Comparison of ENCODE assay signal across 12 cellular contexts in the genomic region with DNA sequence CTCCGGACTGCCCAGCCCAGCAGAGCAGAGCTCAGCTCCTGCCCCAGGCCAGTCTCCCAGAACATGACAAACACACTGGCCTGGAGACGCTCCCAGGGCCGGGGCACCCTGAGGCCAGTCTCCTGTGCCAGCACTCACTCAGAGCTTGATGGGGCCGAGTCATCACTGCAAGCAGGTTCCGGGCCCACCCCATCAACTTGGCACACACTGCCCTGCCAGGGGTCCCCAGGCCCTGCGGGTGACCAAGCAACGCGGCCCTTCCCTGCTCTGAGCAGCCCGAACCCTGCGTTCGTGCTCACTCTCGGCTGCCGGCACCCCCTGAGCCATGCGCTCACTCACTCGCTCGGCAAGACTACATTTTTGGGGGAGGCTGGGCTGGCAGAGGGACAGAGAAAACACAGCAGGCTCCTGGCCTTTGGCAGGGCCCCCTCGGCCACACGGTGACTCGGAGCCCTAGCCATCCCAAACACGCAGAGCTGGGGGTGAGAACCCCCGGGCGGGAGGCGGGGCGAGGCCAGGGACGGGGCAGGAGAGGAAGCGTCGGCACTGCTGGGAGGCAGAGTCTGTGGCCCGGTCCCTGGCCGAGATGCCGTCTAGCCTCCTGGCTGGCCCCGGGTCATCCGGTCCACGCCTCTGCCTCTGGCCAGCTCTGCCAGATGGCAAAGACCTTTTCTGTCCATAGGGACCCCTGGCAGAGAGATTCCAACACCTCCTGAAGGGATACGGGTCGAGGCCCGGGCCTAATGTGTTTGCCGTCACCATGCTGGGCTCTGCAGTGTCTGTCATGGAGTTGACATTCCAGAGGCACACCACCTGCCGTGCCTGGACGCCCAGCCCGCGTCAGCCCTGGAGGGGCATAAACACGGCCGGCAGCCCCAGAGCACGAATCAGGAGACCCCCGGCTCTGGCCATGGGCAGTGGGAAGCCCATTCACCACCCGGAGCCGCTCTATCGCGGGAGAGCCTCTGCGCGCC.
DNase-seq lines count a peak whose midpoint lies in the region; ATAC-seq and TF ChIP-seq lines count a peak whose summit lies in the region.
"Had no signal": no experiment of that assay in that cellular context is flagged by ENCODE, and none has a peak within 500 bp of the region (broad histone marks: within the 10 kb centered on the region; RNA-seq: fewer than 3 reads in every experiment).

No MANE protein-coding gene starts in this region.

- H3K18ac ChIP-seq in trophoblast cell (ENCODE audit: low read length): peak overlapping the region; percentile 67

- peak overlapping the region; percentile 5 for H3K4ac ChIP-seq in trophoblast cell (ENCODE audit: low read depth, low read length)

- in situ Hi-C loops in Caki2 (cut with HindIII; ENCODE audit: low pct_unique_long_range_greater_than_20kb, low sequenced_read_pairs): loop anchor here (25.0 kb wide), 1 partner anchor 94 kb away; the partner anchor contains the start of gene TPRG1L

- H3K4me2 ChIP-seq in trophoblast cell (ENCODE audit: low read length): no peak overlapping the region

- DNase-seq in Caki2 (ENCODE audit: low read depth) (peak; percentile 54), SW480 (ENCODE audit: low spot score) (peak; percentile 46), foreskin keratinocyte (peak in 1 of 2 donors; percentile 34), trophoblast cell (peak; percentile 97 to 98), left lobe of liver (ENCODE audit: low spot score) (no peak), NCI-H510A treated with DMSO at 0.1 percent for 48 hours (lab: John Stamatoyannopoulos, UW) (no peak), NCI-H128 (lab: John Stamatoyannopoulos, UW; ENCODE audit: unreplicated experiment) (no peak)
- DNase-seq: DMS153; SHP77 treated with DMSO at 0.1 percent for 48 hours; stimulated activated CD4-positive, alpha-beta T cell treated with anti-CD3 and anti-CD28 coated beads, Interleukin-2, amount 100 ng/mL, for 48 hours had no signal

- H3K4me1 ChIP-seq in foreskin keratinocyte (no peaks in the 10 kb centered on the region), trophoblast cell (ENCODE audit: control insufficient read depth in 1 of 2, insufficient read depth in 2 of 2, low read length in 2 of 2) (peaks cover 54% of the 10 kb centered on the region in 2 experiments)

- H3K23ac ChIP-seq in trophoblast cell (ENCODE audit: low read length): no peak overlapping the region

- peak overlapping the region; percentile 82 for H4K91ac ChIP-seq in trophoblast cell (ENCODE audit: low read depth, low read length)

- ATAC-seq in foreskin keratinocyte (peak; percentile 54), left lobe of liver (no peak), HG03175 (IDR thresholded peaks at IDR 0.05; ENCODE audit: unreplicated experiment) (no peak)

- H2BK12ac ChIP-seq in trophoblast cell (ENCODE audit: low read length): peak overlapping the region; percentile 53

- H3K79me2 ChIP-seq in trophoblast cell (ENCODE audit: control insufficient read depth, insufficient read depth, low read length, poor library complexity): peaks cover 2% of the 10 kb centered on the region

- WGBS in trophoblast cell (ENCODE audit: extremely low coverage, insufficient coverage, insufficient read length): no CpG with 5 or more reads among the region's 51 CpGs

- no peaks in the 10 kb centered on the region for H3K36me3 ChIP-seq in trophoblast cell (ENCODE audit: control insufficient read depth in 1 of 2, insufficient read depth in 2 of 2, low read length in 2 of 2)

- peak overlapping the region; percentile 50 for H2BK120ac ChIP-seq in trophoblast cell (ENCODE audit: insufficient read depth, low read length, poor library complexity)

- H3K79me1 ChIP-seq in trophoblast cell (ENCODE audit: low read length): peaks cover 32% of the 10 kb centered on the region

- peak overlapping the region; percentile 44 for H4K8ac ChIP-seq in trophoblast cell (ENCODE audit: low read depth, low read length)

- H2AK5ac ChIP-seq in trophoblast cell (ENCODE audit: low read length): peak overlapping the region; percentile 43

- H4K12ac ChIP-seq in trophoblast cell (ENCODE audit: low read depth, low read length): no peak overlapping the region

- no peak overlapping the region for H3K9ac ChIP-seq in trophoblast cell (ENCODE audit: low read length)

- H3K27me3 ChIP-seq in foreskin keratinocyte: peaks cover 15% of the 10 kb centered on the region
- no peaks in the 10 kb centered on the region for H3K27me3 ChIP-seq in trophoblast cell (ENCODE audit: insufficient read depth, low read length)

- H3K27ac ChIP-seq in foreskin keratinocyte (no peak overlapping the region), trophoblast cell (ENCODE audit: low read depth, low read length) (peak overlapping the region; percentile 53)
- H3K27ac ChIP-seq: HL-60 had no signal

- H3K4me3 ChIP-seq in trophoblast cell (ENCODE audit: low read depth, low read length): no peak overlapping the region

- no peaks in the 10 kb centered on the region for H3K9me3 ChIP-seq in trophoblast cell (ENCODE audit: insufficient read depth, low read depth, low read length)

- peak overlapping the region; percentile 67 for H3K14ac ChIP-seq in trophoblast cell (ENCODE audit: low read length)

- peak overlapping the region; percentile 15 for H2BK5ac ChIP-seq in trophoblast cell (ENCODE audit: low read depth, low read length, poor library complexity)

- H2AFZ ChIP-seq in trophoblast cell (ENCODE audit: insufficient read depth, low read length, poor library complexity): no peak overlapping the region

- TF ChIP-seq CTCF in foreskin keratinocyte (conservative IDR thresholded peaks at IDR 0.05): no peak

Comparison
In these comparisons a context has a peak if more than half of its experiments do, and no peak if none do; other contexts are left out.
1. DNase-seq: peak in Caki2 (single experiment), SW480 (single experiment) and trophoblast cell (2 of 2); none in left lobe of liver (single experiment), NCI-H510A treated with DMSO at 0.1 percent for 48 hours (single experiment) and NCI-H128 (single experiment).